In the genomic region with DNA sequence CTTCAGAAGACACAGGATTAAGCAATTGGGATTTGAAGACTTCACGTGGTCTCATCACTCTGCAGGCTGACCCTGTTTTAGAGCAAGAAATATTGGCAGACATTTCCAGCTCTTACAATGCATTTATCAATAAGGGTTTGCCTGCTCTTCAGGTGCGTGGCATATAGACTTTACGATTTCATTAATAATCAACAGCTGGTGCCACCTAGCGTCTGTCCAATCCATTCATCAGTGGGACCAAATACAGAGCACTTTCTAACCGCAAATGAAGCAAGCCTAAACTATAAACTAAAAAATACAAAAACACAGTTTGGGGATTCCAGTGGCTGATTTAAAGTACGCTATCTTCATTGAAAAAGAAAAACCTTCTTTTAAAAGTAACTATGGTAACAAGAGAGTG, we compare ENCODE assay signal across 9 cellular contexts.
DNase-seq lines count a peak whose midpoint lies in the region; ATAC-seq lines count a peak whose summit lies in the region.
"Had no signal": no experiment of that assay in that cellular context is flagged by ENCODE, and none has a peak within 500 bp of the region (broad histone marks: within the 10 kb centered on the region; RNA-seq: fewer than 3 reads in every experiment).

No MANE protein-coding gene starts in this region.

- no peak overlapping the region for H3K9ac ChIP-seq in HUES6 (ENCODE audit: low read length)

- H3K27me3 ChIP-seq in HUES6 (ENCODE audit: control insufficient read depth, insufficient read depth, low read length) (no peaks in the 10 kb centered on the region; the same call in 1 of the 2 replicates), H7 (ENCODE audit: control insufficient read depth, insufficient read depth, low read length) (no peaks in the 10 kb centered on the region)

- H3K27ac ChIP-seq in HUES6 (ENCODE audit: low read depth, low read length), result peak overlapping the region; percentile 45; the same call in 1 of the 2 replicates

- ATAC-seq in GM19328 (IDR thresholded peaks at IDR 0.05; ENCODE audit: unreplicated experiment) (no peak), HG02623 (IDR thresholded peaks at IDR 0.05; ENCODE audit: unreplicated experiment) (no peak)

- peaks cover 18% of the 10 kb centered on the region for H3K4me1 ChIP-seq in HUES6 (ENCODE audit: control insufficient read depth, insufficient read depth, low read length)

- H3K9me3 ChIP-seq in HUES6 (ENCODE audit: control insufficient read depth, insufficient read depth, low read depth, low read length), result no peaks in the 10 kb centered on the region

- DNase-seq in DMS153 treated with DMSO at 0.1 percent for 48 hours (lab: John Stamatoyannopoulos, UW; ENCODE audit: unreplicated experiment), result peak; percentile 5
- peak; percentile 19 for DNase-seq in astrocyte of the hippocampus (ENCODE audit: low read depth, low spot score)
- DNase-seq in medulla oblongata (ENCODE audit: extremely low spot score), result peak; percentile 54
- DNase-seq in NK-92 (lab: John Stamatoyannopoulos, UW; ENCODE audit: unreplicated experiment), result no peak
- DNase-seq in H7, result no peak
- DNase-seq: stimulated activated naive B cell treated with anti-CD40 and anti-IgM and Interleukin-4, amounts not matched to agents 10 μg/mL and 1 μg/mL and 100 μg/mL, for 72 hours had no signal

- H3K36me3 ChIP-seq in HUES6 (ENCODE audit: control insufficient read depth, insufficient read depth, low read length) (no peaks in the 10 kb centered on the region), H7 (replicated peaks; ENCODE audit: control insufficient read depth, insufficient read depth, low read length) (no peaks in the 10 kb centered on the region)

- H3K4me3 ChIP-seq in HUES6 (ENCODE audit: low read depth, low read length) (no peak overlapping the region), H7 (ENCODE audit: insufficient read depth, low read depth, low read length) (no peak overlapping the region)

Comparison
In these comparisons a context has a peak if more than half of its experiments do, and no peak if none do; other contexts are left out.
1. DNase-seq: peak in DMS153 treated with DMSO at 0.1 percent for 48 hours (single experiment), astrocyte of the hippocampus (single experiment) and medulla oblongata (single experiment); none in NK-92 (single experiment) and H7 (single experiment).